Comparison of ENCODE assay signal across 21 cellular contexts in the genomic region with DNA sequence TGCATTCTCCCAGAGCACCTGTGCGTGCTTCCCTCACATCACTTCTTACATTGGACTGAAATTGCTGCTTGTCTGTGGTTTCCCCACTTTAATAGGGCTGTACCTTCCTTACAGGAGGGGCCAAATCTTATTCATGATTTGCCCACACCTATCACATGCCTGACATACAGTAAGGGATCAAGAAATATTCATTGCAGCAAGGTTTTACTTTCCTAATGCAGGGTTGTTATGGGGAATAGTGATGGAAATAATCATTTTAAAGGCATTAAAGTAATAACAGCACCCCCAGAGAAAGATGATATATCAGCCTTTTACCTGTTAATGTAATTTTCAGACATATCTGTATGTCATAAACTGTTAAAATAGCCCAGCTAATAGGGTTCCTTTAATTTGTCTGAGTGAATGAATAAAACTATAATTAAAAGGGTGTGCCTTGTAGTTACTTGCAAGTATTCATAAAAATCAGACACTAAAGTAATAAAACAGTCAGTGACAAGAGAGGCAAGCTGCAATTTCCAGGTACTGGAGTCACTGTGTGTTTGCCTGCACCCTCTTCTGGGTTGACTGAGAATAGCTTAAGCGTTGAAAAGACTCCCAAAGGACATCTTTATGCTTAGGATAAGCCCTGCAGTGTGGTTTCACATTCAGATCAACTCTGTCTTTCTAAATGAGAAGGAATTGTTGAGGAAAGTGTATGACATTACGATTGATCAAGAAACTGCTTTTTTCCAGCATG.
DNase-seq lines count a peak whose midpoint lies in the region; ATAC-seq and TF ChIP-seq lines count a peak whose summit lies in the region.
"Had no signal": no experiment of that assay in that cellular context is flagged by ENCODE, and none has a peak within 500 bp of the region (broad histone marks: within the 10 kb centered on the region; RNA-seq: fewer than 3 reads in every experiment).

No MANE protein-coding gene starts in this region.

- no peak overlapping the region for H3K4me2 ChIP-seq in OCI-LY7 (ENCODE audit: low read length)

- POLR2A ChIA-PET in OCI-LY7 (lab: Charles Lee) = interaction anchor here (0.6 to 0.8 kb wide), 2 partner anchors 22 to 403 kb away, joined by 3 read pairs; no protein-coding TSS in a partner anchor

- no peaks in the 10 kb centered on the region for H4K20me1 ChIP-seq in OCI-LY7 (ENCODE audit: insufficient read depth, low read length)

- H3K27me3 ChIP-seq in spleen (replicated peaks in 1 of 7) = peaks cover 0 to 20% (median 0%) of the 10 kb centered on the region in 7 donors
- H3K27me3 ChIP-seq: upper lobe of right lung had no signal

- 68 to 84% (median 78%) methylated on average over 3 of the region's 3 CpGs for WGBS in spleen, 5 donors

- intact Hi-C loops in left colon (cut with DNase I, micrococcal nuclease) (loop anchor here in 1 of 2 donors (10.0 kb wide), 1 partner anchor 264 kb away; no protein-coding TSS in a partner anchor), OCI-LY7 (cut with micrococcal nuclease; ENCODE audit: unreplicated experiment) (no loop called here), spleen (cut with DNase I; ENCODE audit: low total_unique reads) (loop anchor here (10.0 kb wide), 1 partner anchor 1244 kb away; no protein-coding TSS in a partner anchor)

- peak; percentile 84 for ATAC-seq in left colon
- ATAC-seq: activated CD8-positive, alpha-beta memory T cell treated with anti-CD3 and anti-CD28 coated beads, Interleukin-2, amount 10 ng/mL, durations not matched to agents 7 days and 5 days; activated T-helper 17 cell treated with anti-CD3 and anti-CD28 coated beads, Interleukin-2, amount 50 U/mL, for 72 hours; upper lobe of right lung; WTC11 had no signal

- H2AFZ ChIP-seq in OCI-LY7 (ENCODE audit: low read length) = no peak overlapping the region

- TF ChIP-seq CTCF in C4-2B (conservative IDR thresholded peaks at IDR 0.05) (peak; percentile 15), OCI-LY7 (conservative IDR thresholded peaks at IDR 0.05; ENCODE audit: low read length) (no peak), spleen (IDR thresholded peaks at IDR 0.05 in 8 of 11, conservative IDR thresholded peaks at IDR 0.05 in 3 of 11) (no peak)

- H3K9me3 ChIP-seq in OCI-LY7 (ENCODE audit: low read length) (no peaks in the 10 kb centered on the region), spleen (no peaks in the 10 kb centered on the region)
- H3K9me3 ChIP-seq: prostate gland, upper lobe of right lung had no signal

- no peak overlapping the region for H3K27ac ChIP-seq in C4-2B
- H3K27ac ChIP-seq in OCI-LY7 (ENCODE audit: low read depth, low read length, poor library complexity, severe bottlenecking) = no peak overlapping the region
- H3K27ac ChIP-seq in spleen = no peak overlapping the region
- H3K27ac ChIP-seq: 22Rv1, prostate gland, upper lobe of right lung had no signal

- H3K36me3 ChIP-seq in OCI-LY7 (ENCODE audit: insufficient read depth, low read length) (no peaks in the 10 kb centered on the region), spleen (no peaks in the 10 kb centered on the region)
- H3K36me3 ChIP-seq: prostate gland, upper lobe of right lung had no signal

- CTCF ChIA-PET in OCI-LY7 (lab: Charles Lee; ENCODE audit: unreplicated experiment) = no interaction called here

- H3K9me2 ChIP-seq in OCI-LY7 (ENCODE audit: insufficient read depth, low read length) = no peaks in the 10 kb centered on the region

- no peaks in the 10 kb centered on the region for H3K79me2 ChIP-seq in OCI-LY7 (ENCODE audit: insufficient read depth, low read depth, low read length)

- no peak for TF ChIP-seq POLR2A in spleen (IDR thresholded peaks at IDR 0.05)

- H3K4me3 ChIP-seq in OCI-LY7 (ENCODE audit: low read depth, low read length, poor library complexity, severe bottlenecking) (no peak overlapping the region), spleen (no peak overlapping the region)
- H3K4me3 ChIP-seq: prostate gland, upper lobe of right lung had no signal

- peak; percentile 1 for DNase-seq in DMS79 treated with DMSO at 0.1 percent for 48 hours (lab: John Stamatoyannopoulos, UW)
- DNase-seq in DMS79 (lab: John Stamatoyannopoulos, UW) = no peak
- peak; percentile 14 for DNase-seq in NCI-H69 (lab: John Stamatoyannopoulos, UW)
- DNase-seq in left colon = no peak
- DNase-seq in DMS153 (lab: John Stamatoyannopoulos, UW) = no peak
- DNase-seq in OCI-LY7 (ENCODE audit: low spot score) = no peak
- DNase-seq in spleen = no peak
- DNase-seq: activated CD4-positive, alpha-beta T cell treated with anti-CD3 and anti-CD28 coated beads, Interleukin-2, amount 50 U/mL, for 1 hour; activated CD8-positive, alpha-beta memory T cell treated with anti-CD3 and anti-CD28 coated beads, Interleukin-2, amount 10 ng/mL, durations not matched to agents 7 days and 5 days; activated naive CD8-positive, alpha-beta T cell treated with anti-CD3 and anti-CD28 coated beads for 36 hours; cerebellar nuclear complex; DND-41; HCEC 1CT; NCI-H1048; T-helper 9 cell; upper lobe of right lung had no signal

- H3K4me1 ChIP-seq in OCI-LY7 (ENCODE audit: insufficient read depth, low read length, poor library complexity, severe bottlenecking) (no peaks in the 10 kb centered on the region), spleen (no peaks in the 10 kb centered on the region)
- H3K4me1 ChIP-seq: prostate gland, upper lobe of right lung had no signal

- BruUV-seq in OCI-LY7 (replicated peaks; lab: Mats Ljungman, UMichigan) = no TSS peak

Comparison
In these comparisons a context has a peak if more than half of its experiments do, and no peak if none do; other contexts are left out.
1. DNase-seq: peak in DMS79 treated with DMSO at 0.1 percent for 48 hours (single experiment) and NCI-H69 (single experiment); none in DMS79 (single experiment), left colon (0 of 2), DMS153 (single experiment), OCI-LY7 (single experiment) and spleen (single experiment).